Comparison of ENCODE assay signal across 7 cellular contexts in genomic region chr13:26557393-26558073, GRCh38. TPM values are rescaled to one million over a fixed set of nuclear protein-coding genes. Genes with fewer than 3 reads are reported as not detected.
DNase-seq lines count a peak whose midpoint lies in the region; ATAC-seq, FAIRE-seq and TF ChIP-seq lines count a peak whose summit lies in the region.

WASF3 (plus strand) TSS chr13:26557683; CDS start chr13:26642271, 84,588 bp downstream.

- H3K4me3 Mint-ChIP-seq in chondrocyte (ENCODE audit: unreplicated experiment), result peak within 1 kb of the TSS; percentile 76

- no peak for TF ChIP-seq POLR2A in GM18505 (IDR thresholded peaks at IDR 0.05; ENCODE audit: borderline replicate concordance, extremely low read depth, insufficient read depth, insufficient read length)

- no peak within 1 kb of the TSS for H3K27ac ChIP-seq in kidney (ENCODE audit: low read depth in 2 of 2, low read length in 2 of 2)

- H3K36me3 ChIP-seq in kidney (ENCODE audit: control insufficient read depth in 1 of 2, insufficient read depth in 2 of 2, low read length in 2 of 2), result no peaks in the 10 kb centered on the region

- H3K27me3 Mint-ChIP-seq in chondrocyte (ENCODE audit: low read depth), result peaks cover 17% of the 10 kb centered on the region

- H3K9me3 Mint-ChIP-seq in chondrocyte (ENCODE audit: low read depth), result no peaks in the 10 kb centered on the region

- peak within 1 kb of the TSS; percentile 59 for H3K27ac Mint-ChIP-seq in chondrocyte (ENCODE audit: unreplicated experiment)

- no peaks in the 10 kb centered on the region for H3K4me1 ChIP-seq in kidney (ENCODE audit: control insufficient read depth in 1 of 2, insufficient read depth in 1 of 2, low read depth in 1 of 2, low read length in 2 of 2)

- H3K36me3 Mint-ChIP-seq in chondrocyte (ENCODE audit: low read depth), result no peaks in the 10 kb centered on the region

- TF ChIP-seq CTCF in chondrocyte (IDR thresholded peaks at IDR 0.05) (no peak), kidney (IDR thresholded peaks at IDR 0.05; ENCODE audit: borderline replicate concordance, extremely low read depth, insufficient read depth) (no peak)

- peak within 1 kb of the TSS in 1 of 2 donors; percentile 30 for H3K9ac ChIP-seq in kidney (ENCODE audit: low read length in 2 of 2)

- intact Hi-C loops in kidney (cut with DNase I), result no loop called here

- peak within 1 kb of the TSS; percentile 66 to 76 for H3K4me3 ChIP-seq in kidney (ENCODE audit: low read length in 2 of 2)

- DNase-seq in NCI-H1436 treated with DMSO at 0.1 percent for 48 hours (lab: John Stamatoyannopoulos, UW) (peak; percentile 12), T1000 (lab: John Stamatoyannopoulos, UW) (peak; percentile 75), chondrocyte (ENCODE audit: low spot score) (peak; percentile 97), kidney (peak; percentile 98), smooth muscle cell of the brain vasculature (ENCODE audit: low read depth, low spot score) (peak; percentile 69)

- H3K9me3 ChIP-seq in kidney (ENCODE audit: control insufficient read depth in 1 of 2, low read length in 2 of 2), result no peaks in the 10 kb centered on the region

- peaks cover 15% of the 10 kb centered on the region for H3K4me1 Mint-ChIP-seq in chondrocyte (ENCODE audit: low read depth)

- no peak for FAIRE-seq in kidney (lab: Jason Lieb, UNC)

- ATAC-seq in GM18505 (IDR thresholded peaks at IDR 0.05; ENCODE audit: unreplicated experiment) (peak; percentile 91), HG02852 (IDR thresholded peaks at IDR 0.05; ENCODE audit: unreplicated experiment) (peak; percentile 93)

RNA-seq across cellular contexts. Expression of gene WASF3, which starts in this region (rescaled TPM):
- total RNA-seq in chondrocyte (18.5 to 24.9 TPM (median 23.6 TPM) in 3 replicates), kidney (18.5 TPM)
- polyA plus RNA-seq in kidney (ENCODE audit: insufficient read depth, low read depth, low replicate concordance), result 3.7 TPM

Comparison
In these comparisons a context has a peak if more than half of its experiments do, and no peak if none do; other contexts are left out.
1. DNase-seq: peak in every context shown above with its lines; median percentile 98 in kidney; 97 in chondrocyte; 75 in T1000; 69 in smooth muscle cell of the brain vasculature; 12 in NCI-H1436 treated with DMSO at 0.1 percent for 48 hours.